ENCODE assay signal across 1 cellular context in genomic region chr4:146175541-146176453, GRCh38.
TF ChIP-seq lines count a peak whose summit lies in the region.

Gene LSM6 (plus strand): TSS chr4:146175718. CDS start chr4:146182922, 7,204 bp downstream.

TF ChIP-seq in K562, 482 proteins besides CTCF, POLR2A, EP300 and RAD21 (continued from another document and continues in another):
- peak; percentile 95 for TF ChIP-seq ZNF407 (IDR thresholded peaks at IDR 0.05; ENCODE audit: low read depth)
- TF ChIP-seq SMARCA5 (IDR thresholded peaks at IDR 0.05): no peak
- no peak for TF ChIP-seq ZNF511 (CRISPR knock-in tag; IDR thresholded peaks at IDR 0.05)
- TF ChIP-seq NR4A1 (CRISPR knock-in tag; IDR thresholded peaks at IDR 0.05): no peak
- no peak for TF ChIP-seq NR4A1 (tag; IDR thresholded peaks at IDR 0.05)
- no peak for TF ChIP-seq ZNF639 (CRISPR knock-in tag; conservative IDR thresholded peaks at IDR 0.05 in 1 of 2, IDR thresholded peaks at IDR 0.05 in 1 of 2)
- TF ChIP-seq MCM7 (IDR thresholded peaks at IDR 0.05): no peak
- no peak for TF ChIP-seq ZBTB5 (IDR thresholded peaks at IDR 0.05)
- TF ChIP-seq E2F1 (CRISPR knock-in tag; IDR thresholded peaks at IDR 0.05): 0 out of 2 replicates have a peak, but pooled peaks have one; percentile 17
- no peak for TF ChIP-seq ZNF785 (CRISPR knock-in tag; IDR thresholded peaks at IDR 0.05)
- TF ChIP-seq CBFA2T3 (IDR thresholded peaks at IDR 0.05): no peak
- TF ChIP-seq SAFB2 (IDR thresholded peaks at IDR 0.05; ENCODE audit: borderline replicate concordance, low read depth, low read length, severe bottlenecking): no peak
- peak; percentile 93 for TF ChIP-seq ZFX (CRISPR knock-in tag; IDR thresholded peaks at IDR 0.05)
- TF ChIP-seq KHSRP (IDR thresholded peaks at IDR 0.05): no peak
- TF ChIP-seq MBD1 (CRISPR knock-in tag; IDR thresholded peaks at IDR 0.05): no peak
- TF ChIP-seq HMG20B (CRISPR knock-in tag; IDR thresholded peaks at IDR 0.05): no peak
- no peak for TF ChIP-seq MAFG (tag; conservative IDR thresholded peaks at IDR 0.05)
- TF ChIP-seq E4F1 (CRISPR knock-in tag; IDR thresholded peaks at IDR 0.05; ENCODE audit: borderline replicate concordance): no peak
- no peak for TF ChIP-seq ZBTB9 (CRISPR knock-in tag; IDR thresholded peaks at IDR 0.05)
- no peak for TF ChIP-seq ZNF507 (tag; conservative IDR thresholded peaks at IDR 0.05)
- TF ChIP-seq KAT7 (CRISPR knock-in tag; IDR thresholded peaks at IDR 0.05; ENCODE audit: borderline replicate concordance): peak; percentile 79; the same call in 1 of the 2 replicates
- no peak for TF ChIP-seq RFX5 (IDR thresholded peaks at IDR 0.05; ENCODE audit: low read depth, low read length)
- no peak for TF ChIP-seq TFAM (CRISPR knock-in tag; conservative IDR thresholded peaks at IDR 0.05)
- TF ChIP-seq IRF9 (tag; IDR thresholded peaks at IDR 0.05): no peak
- no peak for TF ChIP-seq ZNF354B (CRISPR knock-in tag; IDR thresholded peaks at IDR 0.05)
- peak in 1 of 2 experiments; percentile 12; a peak in 1 of 4 replicates for TF ChIP-seq MAZ (CRISPR knock-in tag; conservative IDR thresholded peaks at IDR 0.05 in 1 of 2, IDR thresholded peaks at IDR 0.05 in 1 of 2)
- no peak for TF ChIP-seq ZC3H4 (CRISPR knock-in tag; IDR thresholded peaks at IDR 0.05; ENCODE audit: borderline replicate concordance)
- TF ChIP-seq ZFP36 (IDR thresholded peaks at IDR 0.05; ENCODE audit: low read depth, low read length, partially characterized antibody): no peak
- no peak for TF ChIP-seq ZNF79 (CRISPR knock-in tag; IDR thresholded peaks at IDR 0.05; ENCODE audit: low read depth)
- TF ChIP-seq ZNF24 (IDR thresholded peaks at IDR 0.05): no peak
- no peak for TF ChIP-seq ZNF165 (CRISPR knock-in tag; IDR thresholded peaks at IDR 0.05; ENCODE audit: borderline replicate concordance)
- TF ChIP-seq MCM2 (IDR thresholded peaks at IDR 0.05; ENCODE audit: low read depth): no peak
- no peak for TF ChIP-seq ZNF212 (CRISPR knock-in tag; IDR thresholded peaks at IDR 0.05)
- no peak for TF ChIP-seq RBM39 (optimal IDR thresholded peaks at IDR 0.05; ENCODE audit: low read depth, low read length)
- TF ChIP-seq KAT8 (IDR thresholded peaks at IDR 0.05; ENCODE audit: low read depth): no peak
- TF ChIP-seq SIN3A (IDR thresholded peaks at IDR 0.05; ENCODE audit: borderline replicate concordance in 2 of 2, control insufficient read depth in 1 of 2, low read depth in 2 of 2, low read length in 2 of 2): peak in 1 of 2 experiments; percentile 59; a peak in 1 of 4 replicates
- peak; percentile 79 for TF ChIP-seq SAP30 (IDR thresholded peaks at IDR 0.05; ENCODE audit: borderline replicate concordance, insufficient read depth, low read depth, low read length, poor library complexity, severe bottlenecking)
- TF ChIP-seq ATF3 (IDR thresholded peaks at IDR 0.05): no peak
- TF ChIP-seq ATF3 (CRISPR knock-in tag; conservative IDR thresholded peaks at IDR 0.05): peak; percentile 65; the same call in 1 of the 2 replicates
- no peak for TF ChIP-seq CHD2 (IDR thresholded peaks at IDR 0.05; ENCODE audit: low read depth, low read length)
- peak; percentile 76; the same call in 1 of the 2 replicates for TF ChIP-seq RB1 (IDR thresholded peaks at IDR 0.05; ENCODE audit: low read depth)
- no peak; a peak in 1 of 4 replicates for TF ChIP-seq TEAD1 (CRISPR knock-in tag; IDR thresholded peaks at IDR 0.05)
- TF ChIP-seq L3MBTL2 (IDR thresholded peaks at IDR 0.05): peak; percentile 45; the same call in 1 of the 2 replicates
